9 cellular contexts compared by ENCODE assay signal in genomic region chr2:19901201-19901457, GRCh38. TPM values are rescaled to one million over a fixed set of nuclear protein-coding genes. Genes with fewer than 3 reads are reported as not detected.
DNase-seq lines count a peak whose midpoint lies in the region; ATAC-seq, FAIRE-seq and TF ChIP-seq lines count a peak whose summit lies in the region.
"Had no signal": no experiment of that assay in that cellular context is flagged by ENCODE, and none has a peak within 500 bp of the region (broad histone marks: within the 10 kb centered on the region; RNA-seq: fewer than 3 reads in every experiment).

No MANE protein-coding gene starts in this region.

- no peak for FAIRE-seq in D721Med (lab: Jason Lieb, UNC)
- FAIRE-seq: A204.1 had no signal

- DNase-seq in DMS 273 (lab: John Stamatoyannopoulos, UW; ENCODE audit: unreplicated experiment) (peak; percentile 64), DMS 273 treated with DMSO at 0.1 percent for 48 hours (lab: John Stamatoyannopoulos, UW) (no peak), WERI-Rb-1 (no peak), glutamatergic neuron (no peak), retinal pigment epithelial cell (ENCODE audit: low read depth) (no peak), NCI-H1092 (lab: John Stamatoyannopoulos, UW) (no peak), D721Med (ENCODE audit: insufficient read length, low spot score) (no peak)

- H3K36me3 ChIP-seq in WERI-Rb-1, result peaks cover 7% of the 10 kb centered on the region

- peak overlapping the region; percentile 90 for H3K4me3 Mint-ChIP-seq in glutamatergic neuron (ENCODE audit: unreplicated experiment)

- H3K9me3 ChIP-seq in WERI-Rb-1 (ENCODE audit: severe bottlenecking), result no peaks in the 10 kb centered on the region

- H3K27ac ChIP-seq in WERI-Rb-1, result peak overlapping the region; percentile 95

- peaks cover 3% of the 10 kb centered on the region for H3K27me3 Mint-ChIP-seq in glutamatergic neuron (ENCODE audit: unreplicated experiment)

- peaks cover 8% of the 10 kb centered on the region for H3K9me3 Mint-ChIP-seq in glutamatergic neuron (ENCODE audit: unreplicated experiment)

- H3K4me1 Mint-ChIP-seq in glutamatergic neuron (ENCODE audit: low read depth, unreplicated experiment), result peaks cover 10% of the 10 kb centered on the region

- peak overlapping the region; percentile 91 for H3K4me3 ChIP-seq in WERI-Rb-1 (ENCODE audit: low read depth, low read length)
- peak overlapping the region; percentile 72 for H3K4me3 ChIP-seq in retinal pigment epithelial cell (ENCODE audit: low read length)

- TF ChIP-seq CTCF in WERI-Rb-1 (IDR thresholded peaks at IDR 0.05; ENCODE audit: low read depth, low read length), result no peak
- no peak for TF ChIP-seq CTCF in glutamatergic neuron (IDR thresholded peaks at IDR 0.05; ENCODE audit: partially characterized antibody, unreplicated experiment)
- TF ChIP-seq CTCF in retinal pigment epithelial cell (conservative IDR thresholded peaks at IDR 0.05; ENCODE audit: low read depth, low read length), result no peak
- TF ChIP-seq CTCF in D721Med (IDR thresholded peaks at IDR 0.05; ENCODE audit: insufficient read depth, missing control alignments), result no peak

- H3K27me3 ChIP-seq in WERI-Rb-1 (ENCODE audit: insufficient read depth, low read depth, severe bottlenecking), result no peaks in the 10 kb centered on the region

- peak; percentile 16 for ATAC-seq in HG02798 (IDR thresholded peaks at IDR 0.05; ENCODE audit: poor library complexity, unreplicated experiment)

- H3K36me3 Mint-ChIP-seq in glutamatergic neuron (ENCODE audit: unreplicated experiment), result no peaks in the 10 kb centered on the region

- H3K27ac Mint-ChIP-seq in glutamatergic neuron (ENCODE audit: unreplicated experiment), result peak overlapping the region; percentile 99

RNA-seq across cellular contexts. Expression of gene TTC32, which starts 0.7 kb away (rescaled TPM):
- 15.3 TPM for total RNA-seq in glutamatergic neuron (ENCODE audit: unreplicated experiment)
